ENCODE assay signal across 18 cellular contexts in genomic region chr1:212039622-212040021, GRCh38. TPM values are rescaled to one million over a fixed set of nuclear protein-coding genes. Genes with fewer than 3 reads are reported as not detected.
"Had no signal": no experiment of that assay in that cellular context is flagged by ENCODE, and none has a peak within 500 bp of the region (broad histone marks: within the 10 kb centered on the region; RNA-seq: fewer than 3 reads in every experiment).

No MANE protein-coding gene starts in this region.

- DNase-seq: activated CD4-positive, alpha-beta T cell treated with anti-CD3 and anti-CD28 coated beads, Interleukin-2, amount 50 U/mL, for 48 hours; activated CD4-positive, CD25-positive, alpha-beta regulatory T cell treated with anti-CD3 and anti-CD28 coated beads, Interleukin-2, amount 50 U/mL, for 72 hours; activated naive CD4-positive, alpha-beta T cell treated with anti-CD3 and anti-CD28 coated beads for 36 hours; activated T-cell treated with anti-CD3 and anti-CD28 coated beads, Interleukin-2, amount 50 U/mL, for 1 hour; dorsolateral prefrontal cortex; esophagus squamous epithelium; hippocampal formation; left lung; mammary epithelial cell; posterior cingulate gyrus; T1000; tibial artery had no signal

- H3K36me3 ChIP-seq: ascending aorta, esophagus squamous epithelium, left lung, tibial artery had no signal

- H3K27ac ChIP-seq: ascending aorta, dorsolateral prefrontal cortex, esophagus squamous epithelium, left lung, tibial artery had no signal

- FAIRE-seq: bronchial epithelial cell, keratinocyte, urothelium cell line had no signal

- H3K9me3 ChIP-seq: ascending aorta, esophagus squamous epithelium, left lung, tibial artery had no signal

- H3K36me3 Mint-ChIP-seq: stimulated activated memory B cell treated with anti-CD40 and anti-IgM and Interleukin-4, amounts not matched to agents 10 μg/mL and 1 μg/mL and 100 μg/mL, for 72 hours had no signal

- H3K27me3 Mint-ChIP-seq: stimulated activated memory B cell treated with anti-CD40 and anti-IgM and Interleukin-4, amounts not matched to agents 10 μg/mL and 1 μg/mL and 100 μg/mL, for 72 hours had no signal

- H3K27me3 ChIP-seq: ascending aorta, esophagus squamous epithelium, left lung, tibial artery had no signal

- H3K9me3 Mint-ChIP-seq: activated naive CD4-positive, alpha-beta T cell treated with anti-CD3 and anti-CD28 coated beads for 36 hours; activated T-helper 2 cell treated with anti-CD3 and anti-CD28 coated beads, Interferon-gamma antibody, Interleukin-2, Interleukin-4, amounts not matched to agents 10 μg/mL and 5 μg/mL and 100 μg/mL, durations not matched to agents 14 hours and 24 hours and 36 hours; stimulated activated memory B cell treated with anti-CD40 and anti-IgM and Interleukin-4, amounts not matched to agents 10 μg/mL and 1 μg/mL and 100 μg/mL, for 72 hours had no signal

- H3K4me3 Mint-ChIP-seq: activated naive CD4-positive, alpha-beta T cell treated with anti-CD3 and anti-CD28 coated beads for 36 hours; stimulated activated memory B cell treated with anti-CD40 and anti-IgM and Interleukin-4, amounts not matched to agents 10 μg/mL and 1 μg/mL and 100 μg/mL, for 72 hours had no signal

- H3K27ac Mint-ChIP-seq: activated naive CD4-positive, alpha-beta T cell treated with anti-CD3 and anti-CD28 coated beads for 36 hours; activated T-helper 2 cell treated with anti-CD3 and anti-CD28 coated beads, Interferon-gamma antibody, Interleukin-2, Interleukin-4, amounts not matched to agents 10 μg/mL and 5 μg/mL and 100 μg/mL, durations not matched to agents 14 hours and 24 hours and 36 hours; stimulated activated memory B cell treated with anti-CD40 and anti-IgM and Interleukin-4, amounts not matched to agents 10 μg/mL and 1 μg/mL and 100 μg/mL, for 72 hours had no signal

- ATAC-seq: left lung; stimulated activated memory B cell treated with anti-CD40 and anti-IgM and Interleukin-4, amounts not matched to agents 10 μg/mL and 1 μg/mL and 100 μg/mL, for 72 hours had no signal

- H3K4me3 ChIP-seq: ascending aorta, dorsolateral prefrontal cortex, esophagus squamous epithelium, left lung, tibial artery had no signal

RNA-seq across cellular contexts. Expression of gene DTL, which starts 4.1 kb away (rescaled TPM):
- total RNA-seq: ascending aorta had no signal
